25 cellular contexts compared by ENCODE assay signal in the genomic region with DNA sequence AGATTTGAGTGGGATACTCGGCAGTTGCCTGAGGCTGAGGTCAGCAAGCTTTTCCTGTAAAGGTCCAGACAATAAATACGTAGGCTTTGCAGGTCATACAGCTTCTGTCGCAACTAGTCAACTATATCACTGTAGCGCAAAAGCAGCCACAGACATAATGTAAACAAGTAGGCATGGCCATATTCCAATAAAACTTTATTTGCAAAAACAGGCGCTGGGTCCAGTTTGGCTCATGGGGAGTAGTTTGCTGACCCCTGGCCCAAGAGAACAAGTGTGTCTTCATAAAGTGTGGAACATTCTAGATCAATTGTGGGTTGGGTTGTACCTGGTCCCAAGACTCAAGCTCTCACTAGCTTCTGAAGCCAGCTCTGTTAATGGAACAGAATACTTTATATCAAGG.
"Had no signal": no experiment of that assay in that cellular context is flagged by ENCODE, and none has a peak within 500 bp of the region (broad histone marks: within the 10 kb centered on the region; RNA-seq: fewer than 3 reads in every experiment).

No MANE protein-coding gene starts in this region.

- H2AFZ ChIP-seq: neural progenitor cell had no signal

- DNase-seq: hippocampal formation; left ventricle myocardium inferior; mesendoderm; naive B cell; natural killer cell; nephron progenitor cell; occipital lobe; ovary; stimulated activated CD4-positive, alpha-beta T cell treated with anti-CD3 and anti-CD28 coated beads, Interleukin-2, amount 100 ng/mL, for 48 hours; stimulated activated CD4-positive, alpha-beta T cell treated with anti-CD3 and anti-CD28 coated beads, Interleukin-4, amount 100 ng/mL, for 4 hours; stimulated activated CD8-positive, alpha-beta memory T cell treated with anti-CD3 and anti-CD28 coated beads, Interleukin-4, amount 100 ng/mL, for 48 hours; stimulated activated naive CD4-positive, alpha-beta T cell treated with Interleukin-2 at 50 U/mL for 16 hours; stimulated activated naive CD8-positive, alpha-beta T cell treated with anti-CD3 and anti-CD28 coated beads, Interleukin-15, amount 100 ng/mL, for 72 hours; substantia nigra; upper lobe of left lung had no signal

- H3K9ac ChIP-seq: neural progenitor cell had no signal

- H3K9me3 Mint-ChIP-seq: natural killer cell; stimulated activated naive CD8-positive, alpha-beta T cell treated with anti-CD3 and anti-CD28 coated beads, Interleukin-15, amount 100 ng/mL, for 72 hours had no signal

- H3K9me3 ChIP-seq: neutrophil, ovary, right atrium auricular region, upper lobe of left lung had no signal

- H3K4me3 ChIP-seq: left ventricle myocardium inferior, lung, neural progenitor cell, ovary, right atrium auricular region, skin epidermis, tibial nerve, upper lobe of left lung had no signal

- H3K4me3 Mint-ChIP-seq: mesothelial cell of epicardium; naive B cell; natural killer cell; nephron progenitor cell; neural progenitor cell; stimulated activated memory B cell treated with anti-CD40 and anti-IgM and Interleukin-4, amounts not matched to agents 10 μg/mL and 1 μg/mL and 100 μg/mL, for 72 hours; stimulated activated naive CD8-positive, alpha-beta T cell treated with anti-CD3 and anti-CD28 coated beads, Interleukin-15, amount 100 ng/mL, for 72 hours had no signal

- H3K4me1 Mint-ChIP-seq: naive B cell; natural killer cell; stimulated activated memory B cell treated with anti-CD40 and anti-IgM and Interleukin-4, amounts not matched to agents 10 μg/mL and 1 μg/mL and 100 μg/mL, for 72 hours; stimulated activated naive CD8-positive, alpha-beta T cell treated with anti-CD3 and anti-CD28 coated beads, Interleukin-15, amount 100 ng/mL, for 72 hours had no signal

- H3K27ac Mint-ChIP-seq: mesothelial cell of epicardium; naive B cell; natural killer cell; nephron progenitor cell; neural progenitor cell; progenitor cell of endocrine pancreas; stimulated activated memory B cell treated with anti-CD40 and anti-IgM and Interleukin-4, amounts not matched to agents 10 μg/mL and 1 μg/mL and 100 μg/mL, for 72 hours; stimulated activated naive CD8-positive, alpha-beta T cell treated with anti-CD3 and anti-CD28 coated beads, Interleukin-15, amount 100 ng/mL, for 72 hours had no signal

- ATAC-seq: natural killer cell; sciatic nerve; stimulated activated memory B cell treated with anti-CD40 and anti-IgM and Interleukin-4, amounts not matched to agents 10 μg/mL and 1 μg/mL and 100 μg/mL, for 72 hours; stimulated activated naive CD8-positive, alpha-beta T cell treated with anti-CD3 and anti-CD28 coated beads, Interleukin-15, amount 100 ng/mL, for 72 hours had no signal

- H3K27me3 Mint-ChIP-seq: naive B cell; progenitor cell of endocrine pancreas; stimulated activated naive CD8-positive, alpha-beta T cell treated with anti-CD3 and anti-CD28 coated beads, Interleukin-15, amount 100 ng/mL, for 72 hours had no signal

- H3K27me3 ChIP-seq: neural progenitor cell, neutrophil, ovary, right atrium auricular region, tibial nerve, upper lobe of left lung had no signal

- H3K4me1 ChIP-seq: left ventricle myocardium inferior, neural progenitor cell, right atrium auricular region, upper lobe of left lung had no signal

- H3K4me2 ChIP-seq: neural progenitor cell had no signal

- H3K27ac ChIP-seq: left ventricle myocardium inferior, neural progenitor cell, neutrophil, ovary, right atrium auricular region, skin epidermis, tibial nerve, upper lobe of left lung had no signal

- H3K36me3 Mint-ChIP-seq: mesothelial cell of epicardium, natural killer cell, neural progenitor cell had no signal

- H3K36me3 ChIP-seq: left ventricle myocardium inferior, neural progenitor cell, neutrophil, ovary, right atrium auricular region, tibial nerve, upper lobe of left lung had no signal
